In genomic region chr19:21604941-21605548, GRCh38 we compare ENCODE assay signal across 8 cellular contexts.
DNase-seq lines count a peak whose midpoint lies in the region; ATAC-seq lines count a peak whose summit lies in the region.

No MANE protein-coding gene starts in this region.

- POLR2A ChIA-PET in naive thymus-derived CD8-positive, alpha-beta T cell (lab: Charles Lee), result interaction anchor here (0.6 to 1.8 kb wide), 5 partner anchors 19 to 130 kb away, joined by 3 to 19 read pairs (median 7); partner anchors contain the start of gene ZNF429

- H3K9me3 ChIP-seq in BLaER1, result no peaks in the 10 kb centered on the region
- H3K9me3 ChIP-seq in effector memory CD4-positive, alpha-beta T cell (ENCODE audit: control insufficient read depth, low read length), result no peaks in the 10 kb centered on the region

- no peaks in the 10 kb centered on the region for H3K36me3 ChIP-seq in BLaER1
- no peaks in the 10 kb centered on the region for H3K36me3 ChIP-seq in effector memory CD4-positive, alpha-beta T cell (ENCODE audit: control insufficient read depth, insufficient read depth, low read length)

- DNase-seq in NCI-H774 (lab: John Stamatoyannopoulos, UW) (peak; percentile 35), ACHN (no peak), OCI-M1 (lab: John Stamatoyannopoulos, UW) (no peak), medulla oblongata (ENCODE audit: extremely low spot score) (no peak)
- no peak for DNase-seq in effector memory CD4-positive, alpha-beta T cell
- DNase-seq in naive thymus-derived CD8-positive, alpha-beta T cell, result no peak

- H3K4me1 ChIP-seq in BLaER1, result peaks cover 16% of the 10 kb centered on the region; the same call in 1 of the 2 replicates
- H3K4me1 ChIP-seq in effector memory CD4-positive, alpha-beta T cell (ENCODE audit: control insufficient read depth, insufficient read depth, low read length, poor library complexity, severe bottlenecking), result peaks cover 3% of the 10 kb centered on the region

- no peaks in the 10 kb centered on the region for H3K27me3 Mint-ChIP-seq in naive thymus-derived CD8-positive, alpha-beta T cell

- in situ Hi-C loops in ACHN (cut with HindIII; ENCODE audit: low pct_ligation_motif_present, low pct_unique_long_range_greater_than_20kb, low sequenced_read_pairs), result no loop called here

- peak in 1 of 2 donors; percentile 33 for ATAC-seq in naive thymus-derived CD8-positive, alpha-beta T cell
- no peak for ATAC-seq in HG03520 (IDR thresholded peaks at IDR 0.05; ENCODE audit: unreplicated experiment)

- H3K9ac ChIP-seq in BLaER1, result peak overlapping the region; percentile 85

- H3K27ac ChIP-seq in BLaER1, result peak overlapping the region; percentile 91
- H3K27ac ChIP-seq in effector memory CD4-positive, alpha-beta T cell (ENCODE audit: insufficient read depth, low read length, poor library complexity, severe bottlenecking), result peak overlapping the region; percentile 42

- H3K4me2 ChIP-seq in BLaER1, result peak overlapping the region; percentile 94

- H3K4me3 ChIP-seq in BLaER1, result peak overlapping the region; percentile 66
- H3K4me3 ChIP-seq in effector memory CD4-positive, alpha-beta T cell (ENCODE audit: insufficient read depth, low read depth, low read length, poor library complexity, severe bottlenecking), result peak overlapping the region; percentile 56

- H3K4me1 Mint-ChIP-seq in naive thymus-derived CD8-positive, alpha-beta T cell, result peaks cover 19 to 30% (median 25%) of the 10 kb centered on the region in 4 donors

- no peaks in the 10 kb centered on the region for H3K36me3 Mint-ChIP-seq in naive thymus-derived CD8-positive, alpha-beta T cell

- H4K20me1 ChIP-seq in BLaER1, result no peaks in the 10 kb centered on the region

- peak overlapping the region; percentile 87 to 97 (median 91) for H3K4me3 Mint-ChIP-seq in naive thymus-derived CD8-positive, alpha-beta T cell

- peak overlapping the region; percentile 93 to 97 (median 96) for H3K27ac Mint-ChIP-seq in naive thymus-derived CD8-positive, alpha-beta T cell

- H3K9me3 Mint-ChIP-seq in naive thymus-derived CD8-positive, alpha-beta T cell, result peaks cover 0 to 5% (median 0%) of the 10 kb centered on the region in 9 donors

- no peaks in the 10 kb centered on the region for H3K27me3 ChIP-seq in BLaER1
- H3K27me3 ChIP-seq in effector memory CD4-positive, alpha-beta T cell (replicated peaks; ENCODE audit: control insufficient read depth, insufficient read depth, low read length, poor library complexity, severe bottlenecking), result no peaks in the 10 kb centered on the region
